ENCODE assay signal across 11 cellular contexts in genomic region chr21:27570306-27570868, GRCh38.
DNase-seq lines count a peak whose midpoint lies in the region; ATAC-seq and TF ChIP-seq lines count a peak whose summit lies in the region.
"Had no signal": no experiment of that assay in that cellular context is flagged by ENCODE, and none has a peak within 500 bp of the region (broad histone marks: within the 10 kb centered on the region; RNA-seq: fewer than 3 reads in every experiment).

No MANE protein-coding gene starts in this region.

- TF ChIP-seq POLR2A in heart left ventricle (IDR thresholded peaks at IDR 0.05) = no peak
- no peak for TF ChIP-seq POLR2A in gastrocnemius medialis (IDR thresholded peaks at IDR 0.05)

- in situ Hi-C loops in gastrocnemius medialis (cut with MboI; ENCODE audit: low sequenced_read_pairs in 4 of 4) = loop anchor here in 1 of 4 donors (25.0 kb wide), 1 partner anchor 708 kb away; no protein-coding TSS in a partner anchor

- H3K27ac ChIP-seq in heart left ventricle = peak overlapping the region in 9 of 12 donors; percentile 2 to 62 (median 33)
- H3K27ac ChIP-seq in gastrocnemius medialis = peak overlapping the region; percentile 4 to 51 (median 36)

- H3K9me3 ChIP-seq in adipocyte (ENCODE audit: control insufficient read depth, low read length) (no peaks in the 10 kb centered on the region), heart left ventricle (no peaks in the 10 kb centered on the region), gastrocnemius medialis (no peaks in the 10 kb centered on the region)

- DNase-seq in ELR (ENCODE audit: low read depth) = peak; percentile 93
- peak; percentile 91 for DNase-seq in adipocyte (ENCODE audit: low read depth)
- peak; percentile 55 to 82 (median 69) for DNase-seq in heart left ventricle
- peak; percentile 31 to 66 for DNase-seq in gastrocnemius medialis
- no peak for DNase-seq in posterior cingulate gyrus
- DNase-seq in activated CD4-positive, alpha-beta T cell treated with anti-CD3 and anti-CD28 coated beads, Interleukin-2, amount 50 U/mL, for 4 hours = no peak
- no peak for DNase-seq in iPS-NIHi11 (ENCODE audit: low spot score)
- DNase-seq: activated CD8-positive, alpha-beta memory T cell treated with anti-CD3 and anti-CD28 coated beads, Interleukin-2, amount 10 ng/mL, durations not matched to agents 7 days and 5 days; effector CD4-positive, alpha-beta T cell; stimulated activated CD4-positive, alpha-beta T cell treated with anti-CD3 and anti-CD28 coated beads, Interleukin-4, amount 100 ng/mL, for 4 hours had no signal

- 38 to 62% (median 57%) methylated on average over 2 of the region's 2 CpGs for WGBS in heart left ventricle, 4 donors

- no peak for TF ChIP-seq CTCF in heart left ventricle (IDR thresholded peaks at IDR 0.05)
- no peak for TF ChIP-seq CTCF in gastrocnemius medialis (IDR thresholded peaks at IDR 0.05 in 4 of 5, conservative IDR thresholded peaks at IDR 0.05 in 1 of 5)

- H3K9ac ChIP-seq in adipocyte (ENCODE audit: low read length) = peak overlapping the region; percentile 53

- intact Hi-C loops in heart left ventricle (cut with DNase I) = loop anchor here in 1 of 10 donors (5.0 kb wide), 1 partner anchor 767 kb away; no protein-coding TSS in a partner anchor
- intact Hi-C loops in gastrocnemius medialis (cut with DNase I; ENCODE audit: low total_unique reads) = no loop called here
- intact Hi-C loops in posterior cingulate gyrus (cut with DNase I) = no loop called here

- H3K4me1 ChIP-seq in adipocyte (ENCODE audit: control insufficient read depth, insufficient read depth, low read length) (peaks cover 38% of the 10 kb centered on the region), heart left ventricle (peaks cover 0 to 19% (median 0%) of the 10 kb centered on the region in 12 donors), gastrocnemius medialis (peaks cover 20 to 29% of the 10 kb centered on the region in 2 donors)

- peak; percentile 80 to 94 (median 89) for ATAC-seq in heart left ventricle
- ATAC-seq in gastrocnemius medialis = peak; percentile 70 to 73
- ATAC-seq in HG02981 (IDR thresholded peaks at IDR 0.05; ENCODE audit: unreplicated experiment) = no peak
- ATAC-seq: activated CD8-positive, alpha-beta memory T cell treated with anti-CD3 and anti-CD28 coated beads, Interleukin-2, amount 10 ng/mL, durations not matched to agents 7 days and 5 days had no signal

- H3K27me3 ChIP-seq in adipocyte (replicated peaks; ENCODE audit: control insufficient read depth, insufficient read depth, low read length) (no peaks in the 10 kb centered on the region), heart left ventricle (no peaks in the 10 kb centered on the region), gastrocnemius medialis (no peaks in the 10 kb centered on the region)

- H3K4me3 ChIP-seq in adipocyte (ENCODE audit: low read length) (peak overlapping the region; percentile 35), heart left ventricle (no peak overlapping the region), gastrocnemius medialis (no peak overlapping the region)

- no peaks in the 10 kb centered on the region for H3K36me3 ChIP-seq in adipocyte (ENCODE audit: control insufficient read depth, insufficient read depth, low read length, severe bottlenecking)
- no peaks in the 10 kb centered on the region for H3K36me3 ChIP-seq in heart left ventricle
- no peaks in the 10 kb centered on the region for H3K36me3 ChIP-seq in gastrocnemius medialis

Comparison
In these comparisons a context has a peak if more than half of its experiments do, and no peak if none do; other contexts are left out.
1. DNase-seq: peak in ELR (single experiment), adipocyte (single experiment), heart left ventricle (5 of 5) and gastrocnemius medialis (2 of 2); none in posterior cingulate gyrus (0 of 10), activated CD4-positive, alpha-beta T cell treated with anti-CD3 and anti-CD28 coated beads, Interleukin-2, amount 50 U/mL, for 4 hours (0 of 2) and iPS-NIHi11 (single experiment).